ENCODE assay signal across 12 cellular contexts in genomic region chr15:57345584-57345983, GRCh38. TPM values are rescaled to one million over a fixed set of nuclear protein-coding genes. Genes with fewer than 3 reads are reported as not detected.
A peak's percentile ranks its signal among the peaks of the same experiment; 100 is the strongest.
DNase-seq lines count a peak whose midpoint lies in the region; ATAC-seq and TF ChIP-seq lines count a peak whose summit lies in the region.
"Had no signal": no experiment of that assay in that cellular context is flagged by ENCODE, and none has a peak within 500 bp of the region (broad histone marks: within the 10 kb centered on the region; RNA-seq: fewer than 3 reads in every experiment).

No MANE protein-coding gene starts in this region.

- CTCF ChIA-PET in SK-N-SH (lab: Yijun Ruan, JAX): interaction anchor here (1.0 to 16.0 kb wide), 8 partner anchors 10 to 855 kb away, joined by 3 to 447 read pairs (median 3); no protein-coding TSS in a partner anchor
- CTCF ChIA-PET in CD8-positive, alpha-beta T cell (lab: Charles Lee): no interaction called here

- H4K20me1 ChIP-seq in SK-N-SH (ENCODE audit: insufficient read depth): no peaks in the 10 kb centered on the region

- no peak for TF ChIP-seq EP300 in SK-N-SH (IDR thresholded peaks at IDR 0.05; ENCODE audit: borderline replicate concordance in 1 of 2, low read depth in 1 of 2, low read length in 1 of 2)

- no peaks in the 10 kb centered on the region for H3F3A ChIP-seq in SK-N-SH (replicated peaks; ENCODE audit: insufficient read depth)

- H3K4me2 ChIP-seq in SK-N-SH: no peak overlapping the region

- no peaks in the 10 kb centered on the region for H3K27me3 ChIP-seq in SK-N-SH (ENCODE audit: insufficient read depth)
- H3K27me3 ChIP-seq in CD8-positive, alpha-beta T cell (ENCODE audit: insufficient read depth, low read length): no peaks in the 10 kb centered on the region

- no peaks in the 10 kb centered on the region for H3K36me3 ChIP-seq in SK-N-SH (replicated peaks in 1 of 2; ENCODE audit: control insufficient read depth in 1 of 2, insufficient read depth in 2 of 2, low read length in 1 of 2)
- no peaks in the 10 kb centered on the region for H3K36me3 ChIP-seq in CD8-positive, alpha-beta T cell (ENCODE audit: insufficient read depth, low read length)
- H3K36me3 ChIP-seq: lower lobe of right lung had no signal

- no peaks in the 10 kb centered on the region for H3K79me2 ChIP-seq in SK-N-SH (ENCODE audit: insufficient read depth)

- H3K4me1 ChIP-seq in SK-N-SH (ENCODE audit: control insufficient read depth in 1 of 2, insufficient read depth in 2 of 2, low read depth in 1 of 2, low read length in 1 of 2): peaks cover 0 to 4% of the 10 kb centered on the region in 2 experiments; a peak in 2 of 4 replicates
- H3K4me1 ChIP-seq in CD8-positive, alpha-beta T cell (ENCODE audit: insufficient read depth, low read length): no peaks in the 10 kb centered on the region
- H3K4me1 ChIP-seq: lower lobe of right lung had no signal

- 92% methylated on average over 5 of the region's 5 CpGs for WGBS in SK-N-SH (ENCODE audit: low lambda C conversion rate)

- H3K9me3 Mint-ChIP-seq in CD8-positive, alpha-beta T cell: no peaks in the 10 kb centered on the region
- H3K9me3 Mint-ChIP-seq: activated B cell treated with CpG ODN at 0.5 μM for 24 hours; activated naive CD4-positive, alpha-beta T cell treated with anti-CD3 and anti-CD28 coated beads, Interleukin-2, amount 10 ng/mL, durations not matched to agents 7 days and 5 days had no signal

- no peak overlapping the region for H3K4me3 ChIP-seq in SK-N-SH (ENCODE audit: low read depth in 2 of 2, low read length in 1 of 2)
- no peak overlapping the region for H3K4me3 ChIP-seq in CD8-positive, alpha-beta T cell (ENCODE audit: low read depth, low read length)
- H3K4me3 ChIP-seq: lower lobe of right lung had no signal

- H3K9me2 ChIP-seq in SK-N-SH: no peaks in the 10 kb centered on the region

- no peaks in the 10 kb centered on the region for H3K9me3 ChIP-seq in SK-N-SH
- H3K9me3 ChIP-seq in CD8-positive, alpha-beta T cell (ENCODE audit: low read length): no peaks in the 10 kb centered on the region
- H3K9me3 ChIP-seq: lower lobe of right lung had no signal

- no peak overlapping the region for H3K27ac ChIP-seq in SK-N-SH (ENCODE audit: low read depth in 2 of 2, low read length in 1 of 2)
- H3K27ac ChIP-seq in CD8-positive, alpha-beta T cell (ENCODE audit: low read depth, low read length): no peak overlapping the region
- H3K27ac ChIP-seq: lower lobe of right lung had no signal

- peak; percentile 11 for DNase-seq in AG08395 (ENCODE audit: low spot score)
- DNase-seq in ELR (ENCODE audit: low read depth): peak; percentile 28
- DNase-seq in SK-N-SH: peak; percentile 24
- DNase-seq in iPS-NIHi7 (ENCODE audit: extremely low spot score): peak; percentile 75
- DNase-seq in activated naive CD4-positive, alpha-beta T cell (lab: John Stamatoyannopoulos, UW): no peak
- DNase-seq in CD8-positive, alpha-beta T cell: no peak
- no peak for DNase-seq in erythroblast (lab: John Stamatoyannopoulos, UW)
- DNase-seq: activated B cell treated with CpG ODN at 0.5 μM for 24 hours; activated naive CD4-positive, alpha-beta T cell treated with anti-CD3 and anti-CD28 coated beads, Interleukin-2, amount 10 ng/mL, durations not matched to agents 7 days and 5 days; lower lobe of right lung; stimulated activated naive CD4-positive, alpha-beta T cell treated with Interleukin-2 at 50 U/mL for 16 hours had no signal

- H3K27me3 Mint-ChIP-seq in CD8-positive, alpha-beta T cell (ENCODE audit: low read depth): no peaks in the 10 kb centered on the region
- H3K27me3 Mint-ChIP-seq: activated B cell treated with CpG ODN at 0.5 μM for 24 hours had no signal

- no peak overlapping the region for H3K27ac Mint-ChIP-seq in CD8-positive, alpha-beta T cell
- H3K27ac Mint-ChIP-seq: activated B cell treated with CpG ODN at 0.5 μM for 24 hours; activated naive CD4-positive, alpha-beta T cell treated with anti-CD3 and anti-CD28 coated beads, Interleukin-2, amount 10 ng/mL, durations not matched to agents 7 days and 5 days had no signal

- no peak overlapping the region for H2AFZ ChIP-seq in SK-N-SH (ENCODE audit: low read depth)

- no peaks in the 10 kb centered on the region for H3K4me1 Mint-ChIP-seq in CD8-positive, alpha-beta T cell (ENCODE audit: low read depth)
- H3K4me1 Mint-ChIP-seq: activated naive CD4-positive, alpha-beta T cell treated with anti-CD3 and anti-CD28 coated beads, Interleukin-2, amount 10 ng/mL, durations not matched to agents 7 days and 5 days had no signal

- TF ChIP-seq CTCF in SK-N-SH (IDR thresholded peaks at IDR 0.05): no peak
- TF ChIP-seq CTCF in CD8-positive, alpha-beta T cell (IDR thresholded peaks at IDR 0.05): no peak

- no peak for ATAC-seq in CD8-positive, alpha-beta T cell
- ATAC-seq in HG03097 (IDR thresholded peaks at IDR 0.05; ENCODE audit: low FRiP score, unreplicated experiment): no peak

- POLR2A ChIA-PET in SK-N-SH (lab: Yijun Ruan, JAX): interaction anchor here (0.9 kb wide), 1 partner anchor 182 kb away, joined by 5 read pairs; no protein-coding TSS in a partner anchor
- POLR2A ChIA-PET in CD8-positive, alpha-beta T cell (lab: Charles Lee): no interaction called here

- H3K36me3 Mint-ChIP-seq in CD8-positive, alpha-beta T cell: no peaks in the 10 kb centered on the region
- H3K36me3 Mint-ChIP-seq: activated naive CD4-positive, alpha-beta T cell treated with anti-CD3 and anti-CD28 coated beads, Interleukin-2, amount 10 ng/mL, durations not matched to agents 7 days and 5 days had no signal

- H3K9ac ChIP-seq in SK-N-SH: no peak overlapping the region

- peak; percentile 47 for TF ChIP-seq RAD21 in SK-N-SH (IDR thresholded peaks at IDR 0.05; ENCODE audit: low read length)

- H3K4me3 Mint-ChIP-seq in CD8-positive, alpha-beta T cell: no peak overlapping the region
- H3K4me3 Mint-ChIP-seq: activated B cell treated with CpG ODN at 0.5 μM for 24 hours; activated naive CD4-positive, alpha-beta T cell treated with anti-CD3 and anti-CD28 coated beads, Interleukin-2, amount 10 ng/mL, durations not matched to agents 7 days and 5 days had no signal

- TF ChIP-seq POLR2A in erythroblast (IDR thresholded peaks at IDR 0.05; ENCODE audit: low read length): no peak

- intact Hi-C loops in CD8-positive, alpha-beta T cell (cut with DNase I, micrococcal nuclease): loop anchor here in 1 of 2 experiments (10.0 kb wide), 1 partner anchor 519 kb away; no protein-coding TSS in a partner anchor

TF ChIP-seq in SK-N-SH, 30 proteins besides CTCF, POLR2A, EP300 and RAD21 (continues in another document):
- no peak for TF ChIP-seq RXRA (IDR thresholded peaks at IDR 0.05; ENCODE audit: borderline replicate concordance, low read depth)
- no peak for TF ChIP-seq GATA2 (CRISPR knock-in tag; IDR thresholded peaks at IDR 0.05)
- no peak for TF ChIP-seq YY1 (IDR thresholded peaks at IDR 0.05; ENCODE audit: low read depth)
- no peak for TF ChIP-seq IRF3 (IDR thresholded peaks at IDR 0.05; ENCODE audit: low read depth, low read length)
- TF ChIP-seq ELF1 (IDR thresholded peaks at IDR 0.05): no peak
- TF ChIP-seq MAX (IDR thresholded peaks at IDR 0.05; ENCODE audit: low read depth): no peak
- no peak for TF ChIP-seq ZBTB33 (IDR thresholded peaks at IDR 0.05; ENCODE audit: borderline replicate concordance, low read depth)

RNA-seq across cellular contexts. Expression of gene CGNL1, which starts 30.7 kb away (rescaled TPM):
- polyA plus RNA-seq in SK-N-SH (2012; rRNA removed): 0.23 and 0.24 TPM in 2 replicates
- 0.26 and 0.29 TPM in 2 replicates for polyA plus RNA-seq in SK-N-SH (2012; cell fraction: cytosol; rRNA removed)
- 0.18 and 0.36 TPM in 2 replicates for polyA plus RNA-seq in SK-N-SH (2012; cell fraction: nucleus; rRNA removed)
- total RNA-seq in CD8-positive, alpha-beta T cell: not detected

Comparison
In these comparisons a context has a peak if more than half of its experiments do, and no peak if none do; other contexts are left out.
1. DNase-seq: peak in AG08395 (single experiment), ELR (single experiment), SK-N-SH (single experiment) and iPS-NIHi7 (single experiment); none in activated naive CD4-positive, alpha-beta T cell (0 of 4), CD8-positive, alpha-beta T cell (0 of 7) and erythroblast (0 of 2).